In the genomic region with DNA sequence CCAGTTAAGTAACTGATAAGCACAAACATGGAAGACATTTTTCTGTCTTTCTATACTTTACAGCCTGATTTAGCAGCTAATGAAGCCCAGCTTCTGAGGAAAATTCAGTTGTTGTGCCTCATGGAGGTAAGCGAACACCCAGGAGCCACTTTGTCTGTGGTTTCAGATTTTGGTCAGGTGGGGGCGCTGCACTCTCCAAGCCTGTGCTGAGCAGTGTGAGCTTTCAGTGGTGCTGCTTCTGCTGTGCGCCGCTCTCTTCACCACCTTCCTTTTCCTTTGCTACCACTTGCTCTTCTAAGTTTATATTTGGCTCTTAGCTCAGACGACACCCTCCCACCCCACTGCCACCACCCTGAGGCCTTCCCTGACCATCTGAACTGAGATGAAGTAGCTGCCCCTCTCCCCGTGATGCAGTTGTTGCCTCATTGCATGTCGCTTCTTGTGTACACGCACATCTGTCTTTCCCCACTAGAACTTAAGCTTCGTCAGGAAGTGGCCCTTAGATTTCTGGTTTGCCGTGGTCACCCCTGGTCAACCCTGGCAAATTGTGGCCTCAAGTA, we compare ENCODE assay signal across 8 cellular contexts. TPM values are rescaled to one million over a fixed set of nuclear protein-coding genes. Genes with fewer than 3 reads are reported as not detected.
DNase-seq lines count a peak whose midpoint lies in the region; ATAC-seq, FAIRE-seq and TF ChIP-seq lines count a peak whose summit lies in the region.

No MANE protein-coding gene starts in this region.

- no peak overlapping the region for H2AFZ ChIP-seq in astrocyte (ENCODE audit: low read depth, low read length)

- no peak overlapping the region for H3K4me3 Mint-ChIP-seq in T-helper 2 cell treated with Interferon-gamma antibody and Interleukin-4, amounts not matched to agents 5 μg/mL and 100 μg/mL, for 36 hours
- H3K4me3 Mint-ChIP-seq in astrocyte (ENCODE audit: unreplicated experiment) = peak overlapping the region; percentile 42

- H3K27ac ChIP-seq in astrocyte (ENCODE audit: low read depth, low read length) = no peak overlapping the region

- peaks cover 15% of the 10 kb centered on the region for H3K36me3 ChIP-seq in BE2C
- H3K36me3 ChIP-seq in astrocyte (ENCODE audit: insufficient read depth, low read length) = peaks cover 63% of the 10 kb centered on the region

- peaks cover 63% of the 10 kb centered on the region for H3K36me3 Mint-ChIP-seq in T-helper 2 cell treated with Interferon-gamma antibody and Interleukin-4, amounts not matched to agents 5 μg/mL and 100 μg/mL, for 36 hours (ENCODE audit: low read depth)
- peaks cover 18% of the 10 kb centered on the region for H3K36me3 Mint-ChIP-seq in astrocyte (ENCODE audit: low read depth, unreplicated experiment)

- no peaks in the 10 kb centered on the region for H3K9me3 Mint-ChIP-seq in T-helper 2 cell treated with Interferon-gamma antibody and Interleukin-4, amounts not matched to agents 5 μg/mL and 100 μg/mL, for 36 hours
- H3K9me3 Mint-ChIP-seq in astrocyte (ENCODE audit: unreplicated experiment) = no peaks in the 10 kb centered on the region

- no peak overlapping the region for H3K4me3 ChIP-seq in BE2C (ENCODE audit: low read depth, low read length)
- no peak overlapping the region for H3K4me3 ChIP-seq in astrocyte (ENCODE audit: insufficient read depth, low read depth, low read length)

- peaks cover 44% of the 10 kb centered on the region for H4K20me1 ChIP-seq in astrocyte (ENCODE audit: insufficient read depth, low read length)

- no peaks in the 10 kb centered on the region for H3K27me3 ChIP-seq in BE2C
- no peaks in the 10 kb centered on the region for H3K27me3 ChIP-seq in astrocyte (ENCODE audit: insufficient read depth, low read length)

- H3K27me3 Mint-ChIP-seq in T-helper 2 cell treated with Interferon-gamma antibody and Interleukin-4, amounts not matched to agents 5 μg/mL and 100 μg/mL, for 36 hours (ENCODE audit: low read depth) = no peaks in the 10 kb centered on the region
- H3K27me3 Mint-ChIP-seq in astrocyte (ENCODE audit: low read depth, unreplicated experiment) = peaks cover 1% of the 10 kb centered on the region

- no peaks in the 10 kb centered on the region for H3K79me2 ChIP-seq in astrocyte (ENCODE audit: insufficient read depth, low read length)

- H3K4me2 ChIP-seq in astrocyte (ENCODE audit: low read length) = no peak overlapping the region

- H3K4me1 ChIP-seq in BE2C (no peaks in the 10 kb centered on the region), astrocyte (ENCODE audit: insufficient read depth, low read length) (no peaks in the 10 kb centered on the region)

- H3K9me3 ChIP-seq in BE2C = no peaks in the 10 kb centered on the region
- H3K9me3 ChIP-seq in astrocyte (ENCODE audit: insufficient read depth, low read depth, low read length) = no peaks in the 10 kb centered on the region

- no peak overlapping the region for H3K9ac ChIP-seq in astrocyte (ENCODE audit: low read length)

- peak overlapping the region; percentile 33 for H3K27ac Mint-ChIP-seq in T-helper 2 cell treated with Interferon-gamma antibody and Interleukin-4, amounts not matched to agents 5 μg/mL and 100 μg/mL, for 36 hours
- H3K27ac Mint-ChIP-seq in astrocyte (ENCODE audit: unreplicated experiment) = peak overlapping the region; percentile 36

- DNase-seq in BE2C = peak; percentile 33
- DNase-seq in HK-2 (ENCODE audit: unreplicated experiment) = peak; percentile 33
- peak; percentile 62 for DNase-seq in T-helper 2 cell treated with Interferon-gamma antibody and Interleukin-4, amounts not matched to agents 5 μg/mL and 100 μg/mL, for 36 hours (ENCODE audit: low spot score)
- no peak for DNase-seq in astrocyte (ENCODE audit: low read depth)
- peak; percentile 65 for DNase-seq in iris pigment epithelial cell (ENCODE audit: low read depth)
- peak; percentile 79 to 81 for DNase-seq in stimulated activated CD4-positive, alpha-beta T cell treated with anti-CD3 and anti-CD28 coated beads, Interleukin-2, amount 100 ng/mL, for 24 hours
- DNase-seq in NCI-H345 (lab: John Stamatoyannopoulos, UW) = no peak

- FAIRE-seq in astrocyte (lab: Jason Lieb, UNC) = no peak

- no peak for ATAC-seq in GM21528 (IDR thresholded peaks at IDR 0.05; ENCODE audit: low FRiP score, unreplicated experiment)

- peaks cover 10% of the 10 kb centered on the region for H3K4me1 Mint-ChIP-seq in T-helper 2 cell treated with Interferon-gamma antibody and Interleukin-4, amounts not matched to agents 5 μg/mL and 100 μg/mL, for 36 hours (ENCODE audit: low read depth)
- H3K4me1 Mint-ChIP-seq in astrocyte (ENCODE audit: low read depth, unreplicated experiment) = no peaks in the 10 kb centered on the region

- TF ChIP-seq CTCF in BE2C (IDR thresholded peaks at IDR 0.05; ENCODE audit: low read depth, low read length) (peak; percentile 55), astrocyte (IDR thresholded peaks at IDR 0.05; ENCODE audit: insufficient read depth, low read depth, low read length) (peak; percentile 54)

RNA-seq across cellular contexts. Expression of a gene that starts 14.0 kb away (rescaled TPM):
- 118 TPM for polyA plus RNA-seq in BE2C (2012; ENCODE audit: insufficient read depth, insufficient read length, low read depth)
- total RNA-seq in astrocyte = 131 and 137 TPM in 2 replicates

RNA-seq across cellular contexts. Expression of a gene that starts 14.7 kb away (rescaled TPM):
- 16.1 TPM for polyA plus RNA-seq in BE2C (2012; ENCODE audit: insufficient read depth, insufficient read length, low read depth)
- 10.9 and 12.0 TPM in 2 replicates for total RNA-seq in astrocyte

RNA-seq across cellular contexts. Expression of a gene that starts 27.4 kb away (rescaled TPM):
- not detected for polyA plus RNA-seq in BE2C (2012; ENCODE audit: insufficient read depth, insufficient read length, low read depth)
- not detected in 2 replicates for total RNA-seq in astrocyte

RNA-seq across cellular contexts. Expression of a gene that starts 38.1 kb away (rescaled TPM):
- polyA plus RNA-seq in BE2C (2012; ENCODE audit: insufficient read depth, insufficient read length, low read depth) = 0.51 TPM
- 22.9 and 25.1 TPM in 2 replicates for total RNA-seq in astrocyte

RNA-seq across cellular contexts. Expression of a gene that starts 43.3 kb away (rescaled TPM):
- 118 TPM for polyA plus RNA-seq in BE2C (2012; ENCODE audit: insufficient read depth, insufficient read length, low read depth)
- total RNA-seq in astrocyte = 157 TPM in 2 replicates

Comparison
In these comparisons a context has a peak if more than half of its experiments do, and no peak if none do; other contexts are left out.
1. DNase-seq: peak in BE2C (single experiment), HK-2 (single experiment), T-helper 2 cell treated with Interferon-gamma antibody and Interleukin-4, amounts not matched to agents 5 μg/mL and 100 μg/mL, for 36 hours (single experiment), iris pigment epithelial cell (single experiment) and stimulated activated CD4-positive, alpha-beta T cell treated with anti-CD3 and anti-CD28 coated beads, Interleukin-2, amount 100 ng/mL, for 24 hours (2 of 2); none in astrocyte (single experiment) and NCI-H345 (single experiment).